Comparison of ENCODE assay signal across 8 cellular contexts in genomic region chr16:67562526-67562917, GRCh38. TPM values are rescaled to one million over a fixed set of nuclear protein-coding genes. Genes with fewer than 3 reads are reported as not detected.
DNase-seq lines count a peak whose midpoint lies in the region; ATAC-seq and TF ChIP-seq lines count a peak whose summit lies in the region.

TSS of gene CTCF (plus strand) at chr16:67562526. CDS start at chr16:67610833, 48,307 bp downstream.

- 0% methylated on average over 9 to 55 of the region's 62 CpGs for WGBS in endodermal cell (ENCODE audit: insufficient coverage in 1 of 2, insufficient read length in 1 of 2), 2 experiments
- WGBS in mesodermal cell (ENCODE audit: insufficient coverage in 2 of 2), 2 experiments = 0% methylated on average over 19 to 35 of the region's 62 CpGs

- no peaks in the 10 kb centered on the region for H3K27me3 ChIP-seq in endodermal cell (ENCODE audit: control insufficient read depth, insufficient read depth, low read length, poor library complexity, severe bottlenecking)

- no peaks in the 10 kb centered on the region for H3K27me3 Mint-ChIP-seq in endodermal cell (ENCODE audit: insufficient read depth)

- peak within 1 kb of the TSS; percentile 94 for H3K27ac Mint-ChIP-seq in endodermal cell

- no peaks in the 10 kb centered on the region for H3K36me3 ChIP-seq in endodermal cell (ENCODE audit: control insufficient read depth, insufficient read depth, low read length)
- peaks cover 2% of the 10 kb centered on the region for H3K36me3 ChIP-seq in mesodermal cell (ENCODE audit: control insufficient read depth, insufficient read depth, low read length)

- H3K36me3 Mint-ChIP-seq in endodermal cell (ENCODE audit: low read depth) = peaks cover 5% of the 10 kb centered on the region

- H3K27ac ChIP-seq in endodermal cell (ENCODE audit: low read depth, low read length) (peak within 1 kb of the TSS; percentile 100), mesodermal cell (ENCODE audit: low read depth, low read length, severe bottlenecking) (peak within 1 kb of the TSS; percentile 99)

- H3K9me3 ChIP-seq in endodermal cell (ENCODE audit: control insufficient read depth, low read length) (no peaks in the 10 kb centered on the region), mesodermal cell (ENCODE audit: control insufficient read depth, low read length) (no peaks in the 10 kb centered on the region)

- DNase-seq in AG10803 (ENCODE audit: low read depth) = peak; percentile 84
- DNase-seq in NCI-H345 (lab: John Stamatoyannopoulos, UW) = peak; percentile 74
- peak; percentile 71 to 78 for DNase-seq in activated CD4-positive, alpha-beta T cell treated with anti-CD3 and anti-CD28 coated beads, Interleukin-2, amount 50 U/mL, for 4 hours
- DNase-seq in endodermal cell = no peak
- DNase-seq in stimulated activated CD8-positive, alpha-beta memory T cell treated with anti-CD3 and anti-CD28 coated beads, Interleukin-2, amount 100 ng/mL, for 1 hour (ENCODE audit: low read depth in 2 of 2) = peak; percentile 67 to 72

- peak within 1 kb of the TSS; percentile 95 for H3K9ac ChIP-seq in endodermal cell (ENCODE audit: extremely low read depth, low read length, poor library complexity, severe bottlenecking)

- peak within 1 kb of the TSS; percentile 80 for H3K4me3 Mint-ChIP-seq in endodermal cell

- TF ChIP-seq CTCF in AG10803 (conservative IDR thresholded peaks at IDR 0.05; ENCODE audit: low read length) (peak; percentile 31), endodermal cell (conservative IDR thresholded peaks at IDR 0.05) (peak; percentile 64)

- peaks cover 18% of the 10 kb centered on the region for H3K4me1 Mint-ChIP-seq in endodermal cell

- ATAC-seq in GM18861 (IDR thresholded peaks at IDR 0.05; ENCODE audit: unreplicated experiment) (peak; percentile 25), HG03066 (IDR thresholded peaks at IDR 0.05; ENCODE audit: low read depth, unreplicated experiment) (peak; percentile 39)

- H3K4me1 ChIP-seq in endodermal cell (ENCODE audit: control insufficient read depth, insufficient read depth, low read length) (no peaks in the 10 kb centered on the region), mesodermal cell (ENCODE audit: control insufficient read depth, insufficient read depth, low read length, poor library complexity, severe bottlenecking) (peaks cover 6% of the 10 kb centered on the region)

- H3K9me3 Mint-ChIP-seq in endodermal cell = no peaks in the 10 kb centered on the region

- H3K4me3 ChIP-seq in AG10803 (ENCODE audit: low read length) (peak within 1 kb of the TSS; percentile 75), endodermal cell (ENCODE audit: low read length) (peak within 1 kb of the TSS; percentile 94), mesodermal cell (ENCODE audit: extremely low read depth, insufficient read depth, low read length, poor library complexity, severe bottlenecking) (peak within 1 kb of the TSS; percentile 92)

RNA-seq across cellular contexts. Expression of gene CTCF, which starts in this region (rescaled TPM):
- total RNA-seq in endodermal cell = 10 to 100 TPM; 61.3 to 74.6 TPM
- 62.2 TPM for polyA plus RNA-seq in endodermal cell (2013, experiment 1 of 2)
- polyA plus RNA-seq in endodermal cell (2013, experiment 2 of 2) = 62.9 TPM
- polyA plus RNA-seq in mesodermal cell (2013, experiment 1 of 2) = 41.5 TPM
- polyA plus RNA-seq in mesodermal cell (2013, experiment 2 of 2) = 40.7 TPM
